14 cellular contexts compared by ENCODE assay signal in the genomic region with DNA sequence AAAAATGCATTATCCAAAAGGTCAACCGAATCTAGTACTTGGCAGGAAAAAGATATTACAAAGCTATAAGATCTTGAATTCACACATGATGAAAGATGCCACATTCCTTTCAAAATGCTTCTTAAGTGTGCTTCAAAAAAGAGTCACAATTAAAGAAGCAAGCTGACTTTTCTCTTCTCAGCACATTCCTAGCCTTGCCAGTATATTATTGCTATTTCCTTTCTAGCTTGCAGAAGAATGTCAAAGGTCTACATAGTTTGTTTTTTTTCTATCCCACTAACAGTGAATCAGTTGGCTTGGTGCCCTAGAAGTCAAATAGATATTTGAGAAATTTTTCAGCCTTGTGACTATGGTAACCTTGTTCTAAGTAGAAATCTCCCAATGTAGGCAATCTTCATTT. TPM values are rescaled to one million over a fixed set of nuclear protein-coding genes. Genes with fewer than 3 reads are reported as not detected.
DNase-seq lines count a peak whose midpoint lies in the region; ATAC-seq, FAIRE-seq and TF ChIP-seq lines count a peak whose summit lies in the region.
"Had no signal": no experiment of that assay in that cellular context is flagged by ENCODE, and none has a peak within 500 bp of the region (broad histone marks: within the 10 kb centered on the region; RNA-seq: fewer than 3 reads in every experiment).

No MANE protein-coding gene starts in this region.

- no peak overlapping the region for H3K27ac Mint-ChIP-seq in T-helper 17 cell
- no peak overlapping the region for H3K27ac Mint-ChIP-seq in activated CD8-positive, alpha-beta T cell treated with anti-CD3 and anti-CD28 coated beads, Interleukin-2, amount 10 ng/mL, durations not matched to agents 7 days and 5 days

- H3K9me3 Mint-ChIP-seq in activated CD8-positive, alpha-beta T cell treated with anti-CD3 and anti-CD28 coated beads, Interleukin-2, amount 10 ng/mL, durations not matched to agents 7 days and 5 days (ENCODE audit: insufficient read depth): no peaks in the 10 kb centered on the region

- peaks cover 15% of the 10 kb centered on the region for H3K4me1 ChIP-seq in A549
- H3K4me1 ChIP-seq: BLaER1, body of pancreas had no signal

- no peak for TF ChIP-seq RAD21 in A549 (conservative IDR thresholded peaks at IDR 0.05 in 1 of 2, IDR thresholded peaks at IDR 0.05 in 1 of 2)

- CTCF ChIA-PET in A549 (lab: Yijun Ruan, JAX): no interaction called here
- CTCF ChIA-PET in activated CD8-positive, alpha-beta T cell treated with anti-CD3 and anti-CD28 coated beads, Interleukin-2, amount 10 ng/mL, durations not matched to agents 7 days and 5 days (lab: Charles Lee): no interaction called here

- FAIRE-seq in A549 (lab: Jason Lieb, UNC): no peak
- FAIRE-seq in bronchial epithelial cell (lab: Jason Lieb, UNC): no peak

- TF ChIP-seq CTCF in A549 (IDR thresholded peaks at IDR 0.05) (no peak), bronchial epithelial cell (IDR thresholded peaks at IDR 0.05; ENCODE audit: insufficient read depth, low read length, severe bottlenecking) (no peak)

- peak overlapping the region; percentile 52 to 57; a peak in 3 of 6 replicates for H3K27ac ChIP-seq in A549
- H3K27ac ChIP-seq: BLaER1, body of pancreas, heart right ventricle, neutrophil had no signal

- H3K9me3 ChIP-seq in A549 (no peaks in the 10 kb centered on the region), T-helper 17 cell (ENCODE audit: control insufficient read depth, low read length, poor library complexity, severe bottlenecking) (no peaks in the 10 kb centered on the region)
- H3K9me3 ChIP-seq: BLaER1, body of pancreas, heart right ventricle, neutrophil had no signal

- TF ChIP-seq EP300 in A549 (IDR thresholded peaks at IDR 0.05): peak; percentile 15 to 50; a peak in 2 of 5 replicates

- no peak for TF ChIP-seq POLR2A in A549 (IDR thresholded peaks at IDR 0.05; ENCODE audit: low read length)

- no peaks in the 10 kb centered on the region for H3K27me3 ChIP-seq in bronchial epithelial cell (ENCODE audit: control insufficient read depth, insufficient read depth, low read length)
- H3K27me3 ChIP-seq: BLaER1, body of pancreas, heart right ventricle, neutrophil had no signal

- no peaks in the 10 kb centered on the region for H3K36me3 Mint-ChIP-seq in T-helper 17 cell (ENCODE audit: low read depth)
- no peaks in the 10 kb centered on the region for H3K36me3 Mint-ChIP-seq in activated CD8-positive, alpha-beta T cell treated with anti-CD3 and anti-CD28 coated beads, Interleukin-2, amount 10 ng/mL, durations not matched to agents 7 days and 5 days (ENCODE audit: low read depth)

- H3K4me3 Mint-ChIP-seq in T-helper 17 cell: no peak overlapping the region
- H3K4me3 Mint-ChIP-seq in activated CD8-positive, alpha-beta T cell treated with anti-CD3 and anti-CD28 coated beads, Interleukin-2, amount 10 ng/mL, durations not matched to agents 7 days and 5 days: no peak overlapping the region

- no peaks in the 10 kb centered on the region for H3K27me3 Mint-ChIP-seq in T-helper 17 cell
- H3K27me3 Mint-ChIP-seq in activated CD8-positive, alpha-beta T cell treated with anti-CD3 and anti-CD28 coated beads, Interleukin-2, amount 10 ng/mL, durations not matched to agents 7 days and 5 days (ENCODE audit: low read depth): no peaks in the 10 kb centered on the region

- DNase-seq in A549 (ENCODE audit: low read depth in 1 of 2, low spot score in 1 of 2) (peak in 1 of 2 experiments; percentile 53), HS-5 (ENCODE audit: low read depth) (peak; percentile 91), bronchial epithelial cell (ENCODE audit: low read depth) (peak; percentile 73), lung microvascular endothelial cell (ENCODE audit: low read depth in 2 of 2) (peak; percentile 8 to 37), T-helper 17 cell (no peak)
- no peak for DNase-seq in activated CD8-positive, alpha-beta T cell treated with anti-CD3 and anti-CD28 coated beads, Interleukin-2, amount 10 ng/mL, durations not matched to agents 7 days and 5 days
- DNase-seq: body of pancreas, heart right ventricle, NCI-H345 had no signal

- no peak overlapping the region for H3K4me3 ChIP-seq in A549
- H3K4me3 ChIP-seq in bronchial epithelial cell (ENCODE audit: low read depth, low read length): no peak overlapping the region
- H3K4me3 ChIP-seq: BLaER1, body of pancreas, heart right ventricle had no signal

- no peaks in the 10 kb centered on the region for H3K36me3 ChIP-seq in bronchial epithelial cell (ENCODE audit: control insufficient read depth, insufficient read depth, low read length)
- H3K36me3 ChIP-seq: BLaER1, heart right ventricle, neutrophil had no signal

- WGBS in A549 (ENCODE audit: missing lambda C conversion rate): 6% methylated on average over 1 of the region's 1 CpG

- POLR2A ChIA-PET in A549 (lab: Yijun Ruan, JAX): no interaction called here
- POLR2A ChIA-PET in activated CD8-positive, alpha-beta T cell treated with anti-CD3 and anti-CD28 coated beads, Interleukin-2, amount 10 ng/mL, durations not matched to agents 7 days and 5 days (lab: Charles Lee): no interaction called here

- no peaks in the 10 kb centered on the region for H3K4me1 Mint-ChIP-seq in T-helper 17 cell
- no peaks in the 10 kb centered on the region for H3K4me1 Mint-ChIP-seq in activated CD8-positive, alpha-beta T cell treated with anti-CD3 and anti-CD28 coated beads, Interleukin-2, amount 10 ng/mL, durations not matched to agents 7 days and 5 days (ENCODE audit: low read depth)

- peak; percentile 73 to 81 for ATAC-seq in A549
- ATAC-seq in GM18517 (IDR thresholded peaks at IDR 0.05; ENCODE audit: unreplicated experiment): no peak
- ATAC-seq in T-helper 17 cell: no peak
- ATAC-seq in activated CD8-positive, alpha-beta T cell treated with anti-CD3 and anti-CD28 coated beads, Interleukin-2, amount 10 ng/mL, durations not matched to agents 7 days and 5 days: no peak
- ATAC-seq in GM19035 (IDR thresholded peaks at IDR 0.05; ENCODE audit: unreplicated experiment): no peak
- ATAC-seq: body of pancreas had no signal

- peak overlapping the region; percentile 54 for H3K4me2 ChIP-seq in A549
- H3K4me2 ChIP-seq: BLaER1 had no signal

TF ChIP-seq in A549, 52 proteins besides CTCF, POLR2A, EP300 and RAD21:
- TF ChIP-seq CBX8 (IDR thresholded peaks at IDR 0.05) (no peak), HDAC2 (IDR thresholded peaks at IDR 0.05) (no peak), HEYL (CRISPR knock-in tag; IDR thresholded peaks at IDR 0.05) (no peak), HOXA7 (CRISPR knock-in tag; IDR thresholded peaks at IDR 0.05) (no peak), CBX2 (IDR thresholded peaks at IDR 0.05; ENCODE audit: borderline replicate concordance, low read depth) (no peak), NPAS2 (CRISPR knock-in tag; IDR thresholded peaks at IDR 0.05; ENCODE audit: borderline replicate concordance) (no peak), CEBPB (IDR thresholded peaks at IDR 0.05) (peak in 1 of 2 experiments; percentile 41; a peak in 1 of 4 replicates), TP53 (CRISPR knock-in tag; IDR thresholded peaks at IDR 0.05) (no peak), JUNB (IDR thresholded peaks at IDR 0.05) (peak; percentile 47), EHMT2 (IDR thresholded peaks at IDR 0.05; ENCODE audit: low read depth) (no peak), MAFK (IDR thresholded peaks at IDR 0.05; ENCODE audit: partially characterized antibody) (no peak), MAX (IDR thresholded peaks at IDR 0.05) (no peak), HOXB5 (CRISPR knock-in tag; IDR thresholded peaks at IDR 0.05) (no peak), CHD4 (IDR thresholded peaks at IDR 0.05; ENCODE audit: borderline replicate concordance) (no peak), FOSL2 (IDR thresholded peaks at IDR 0.05) (no peak), FOSL2 (CRISPR knock-in tag; IDR thresholded peaks at IDR 0.05) (no peak)

RNA-seq across cellular contexts. Expression of gene GUCY1A2, which starts 56.8 kb away (rescaled TPM):
- polyA plus RNA-seq in A549 (2011; rRNA removed) (0.16 and 0.34 TPM in 2 replicates), A549 (2017; fragmentation: RNase III; extraction: RNeasy Plus Mini Kit Qiagen cat#74134 plus additional on column Dnase treatment) (0.03 to 0.12 TPM (median 0.04 TPM) in 3 replicates)
- polyA plus RNA-seq in A549 (2012; cell fraction: cytosol; rRNA removed): 0.03 TPM in 2 replicates
- polyA plus RNA-seq in A549 (2012; cell fraction: nucleus; rRNA removed): 0.01 TPM in 2 replicates
- polyA minus RNA-seq in A549 (2011; rRNA and poly(A)+ RNA removed): 0.54 and 0.66 TPM in 2 replicates
- total RNA-seq in bronchial epithelial cell (not detected in 2 replicates), lung microvascular endothelial cell (under 0.01 and 0.22 TPM in 2 replicates), T-helper 17 cell (under 1 TPM in 1 of 2 donors, not detected in 1; 0.13 TPM)
- total RNA-seq in activated CD8-positive, alpha-beta T cell treated with anti-CD3 and anti-CD28 coated beads, Interleukin-2, amount 10 ng/mL, durations not matched to agents 7 days and 5 days: not detected
- total RNA-seq: activated CD8-positive, alpha-beta memory T cell treated with anti-CD3 and anti-CD28 coated beads for 36 hours had no signal

Comparison
In these comparisons a context has a peak if more than half of its experiments do, and no peak if none do; other contexts are left out.
1. ATAC-seq: peak in A549 (2 of 2); none in GM18517 (single experiment), T-helper 17 cell (single experiment), activated CD8-positive, alpha-beta T cell treated with anti-CD3 and anti-CD28 coated beads, Interleukin-2, amount 10 ng/mL, durations not matched to agents 7 days and 5 days (single experiment) and GM19035 (single experiment).
2. DNase-seq: peak in HS-5 (single experiment), bronchial epithelial cell (single experiment) and lung microvascular endothelial cell (2 of 2); none in T-helper 17 cell (0 of 3) and activated CD8-positive, alpha-beta T cell treated with anti-CD3 and anti-CD28 coated beads, Interleukin-2, amount 10 ng/mL, durations not matched to agents 7 days and 5 days (single experiment).